ENCODE assay signal across 1 cellular context in genomic region chr17:8185580-8186445, GRCh38.
TF ChIP-seq lines count a peak whose summit lies in the region.

No MANE protein-coding gene starts in this region.

TF ChIP-seq in HepG2, 621 proteins besides CTCF, POLR2A, EP300 and RAD21 (continued from another document):
- TF ChIP-seq, protein P1, sequence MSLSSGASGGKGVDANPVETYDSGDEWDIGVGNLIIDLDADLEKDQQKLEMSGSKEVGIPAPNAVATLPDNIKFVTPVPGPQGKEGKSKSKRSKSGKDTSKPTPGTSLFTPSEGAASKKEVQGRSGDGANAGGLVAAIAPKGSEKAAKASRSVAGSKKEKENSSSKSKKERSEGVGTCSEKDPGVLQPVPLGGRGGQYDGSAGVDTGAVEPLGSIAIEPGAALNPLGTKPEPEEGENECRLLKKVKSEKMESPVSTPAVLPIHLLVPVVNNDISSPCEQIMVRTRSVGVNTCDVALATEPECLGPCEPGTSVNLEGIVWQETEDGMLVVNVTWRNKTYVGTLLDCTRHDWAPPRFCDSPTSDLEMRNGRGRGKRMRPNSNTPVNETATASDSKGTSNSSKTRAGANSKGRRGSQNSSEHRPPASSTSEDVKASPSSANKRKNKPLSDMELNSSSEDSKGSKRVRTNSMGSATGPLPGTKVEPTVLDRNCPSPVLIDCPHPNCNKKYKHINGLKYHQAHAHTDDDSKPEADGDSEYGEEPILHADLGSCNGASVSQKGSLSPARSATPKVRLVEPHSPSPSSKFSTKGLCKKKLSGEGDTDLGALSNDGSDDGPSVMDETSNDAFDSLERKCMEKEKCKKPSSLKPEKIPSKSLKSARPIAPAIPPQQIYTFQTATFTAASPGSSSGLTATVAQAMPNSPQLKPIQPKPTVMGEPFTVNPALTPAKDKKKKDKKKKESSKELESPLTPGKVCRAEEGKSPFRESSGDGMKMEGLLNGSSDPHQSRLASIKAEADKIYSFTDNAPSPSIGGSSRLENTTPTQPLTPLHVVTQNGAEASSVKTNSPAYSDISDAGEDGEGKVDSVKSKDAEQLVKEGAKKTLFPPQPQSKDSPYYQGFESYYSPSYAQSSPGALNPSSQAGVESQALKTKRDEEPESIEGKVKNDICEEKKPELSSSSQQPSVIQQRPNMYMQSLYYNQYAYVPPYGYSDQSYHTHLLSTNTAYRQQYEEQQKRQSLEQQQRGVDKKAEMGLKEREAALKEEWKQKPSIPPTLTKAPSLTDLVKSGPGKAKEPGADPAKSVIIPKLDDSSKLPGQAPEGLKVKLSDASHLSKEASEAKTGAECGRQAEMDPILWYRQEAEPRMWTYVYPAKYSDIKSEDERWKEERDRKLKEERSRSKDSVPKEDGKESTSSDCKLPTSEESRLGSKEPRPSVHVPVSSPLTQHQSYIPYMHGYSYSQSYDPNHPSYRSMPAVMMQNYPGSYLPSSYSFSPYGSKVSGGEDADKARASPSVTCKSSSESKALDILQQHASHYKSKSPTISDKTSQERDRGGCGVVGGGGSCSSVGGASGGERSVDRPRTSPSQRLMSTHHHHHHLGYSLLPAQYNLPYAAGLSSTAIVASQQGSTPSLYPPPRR (CRISPR knock-in tag; IDR thresholded peaks at IDR 0.05; ENCODE audit: borderline replicate concordance), result no peak
- TF ChIP-seq POGZ (CRISPR knock-in tag; IDR thresholded peaks at IDR 0.05) (no peak), HIC2 (CRISPR knock-in tag; IDR thresholded peaks at IDR 0.05; ENCODE audit: low read depth) (peak; percentile 97), MTA3 (CRISPR knock-in tag; IDR thresholded peaks at IDR 0.05) (no peak), JUN (CRISPR knock-in tag; IDR thresholded peaks at IDR 0.05) (no peak), SRY (CRISPR knock-in tag; IDR thresholded peaks at IDR 0.05) (peak; percentile 55; the same call in 1 of the 2 replicates), SETDB1 (CRISPR knock-in tag; IDR thresholded peaks at IDR 0.05; ENCODE audit: borderline replicate concordance) (no peak), BHLHE40 (IDR thresholded peaks at IDR 0.05; ENCODE audit: low read length) (no peak), RBM39 (IDR thresholded peaks at IDR 0.05; ENCODE audit: low read depth, low read length, poor library complexity, severe bottlenecking) (no peak), ZNF451 (CRISPR knock-in tag; IDR thresholded peaks at IDR 0.05) (0 out of 2 replicates have a peak, but pooled peaks have one; percentile 5), NFKBIZ (CRISPR knock-in tag; IDR thresholded peaks at IDR 0.05) (no peak; the same call in 1 of the 2 replicates), ZBTB40 (IDR thresholded peaks at IDR 0.05) (no peak), ZBTB40 (CRISPR knock-in tag; IDR thresholded peaks at IDR 0.05) (no peak), ZNF326 (CRISPR knock-in tag; IDR thresholded peaks at IDR 0.05; ENCODE audit: borderline replicate concordance) (no peak), FLYWCH1 (CRISPR knock-in tag; IDR thresholded peaks at IDR 0.05) (no peak), ZSCAN21 (CRISPR knock-in tag; IDR thresholded peaks at IDR 0.05; ENCODE audit: borderline replicate concordance) (no peak)
- TF ChIP-seq, protein P2, sequence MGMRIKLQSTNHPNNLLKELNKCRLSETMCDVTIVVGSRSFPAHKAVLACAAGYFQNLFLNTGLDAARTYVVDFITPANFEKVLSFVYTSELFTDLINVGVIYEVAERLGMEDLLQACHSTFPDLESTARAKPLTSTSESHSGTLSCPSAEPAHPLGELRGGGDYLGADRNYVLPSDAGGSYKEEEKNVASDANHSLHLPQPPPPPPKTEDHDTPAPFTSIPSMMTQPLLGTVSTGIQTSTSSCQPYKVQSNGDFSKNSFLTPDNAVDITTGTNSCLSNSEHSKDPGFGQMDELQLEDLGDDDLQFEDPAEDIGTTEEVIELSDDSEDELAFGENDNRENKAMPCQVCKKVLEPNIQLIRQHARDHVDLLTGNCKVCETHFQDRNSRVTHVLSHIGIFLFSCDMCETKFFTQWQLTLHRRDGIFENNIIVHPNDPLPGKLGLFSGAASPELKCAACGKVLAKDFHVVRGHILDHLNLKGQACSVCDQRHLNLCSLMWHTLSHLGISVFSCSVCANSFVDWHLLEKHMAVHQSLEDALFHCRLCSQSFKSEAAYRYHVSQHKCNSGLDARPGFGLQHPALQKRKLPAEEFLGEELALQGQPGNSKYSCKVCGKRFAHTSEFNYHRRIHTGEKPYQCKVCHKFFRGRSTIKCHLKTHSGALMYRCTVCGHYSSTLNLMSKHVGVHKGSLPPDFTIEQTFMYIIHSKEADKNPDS (CRISPR knock-in tag; IDR thresholded peaks at IDR 0.05), result no peak
